ENCODE assay signal across 8 cellular contexts in genomic region chr2:54903736-54904554, GRCh38.
DNase-seq lines count a peak whose midpoint lies in the region; ATAC-seq and TF ChIP-seq lines count a peak whose summit lies in the region.

No MANE protein-coding gene starts in this region.

- no peak overlapping the region for H3K4me3 ChIP-seq in CD8-positive, alpha-beta T cell (ENCODE audit: low read depth, low read length)

- H3K9me3 ChIP-seq in CD8-positive, alpha-beta T cell (ENCODE audit: low read length): no peaks in the 10 kb centered on the region

- CTCF ChIA-PET in CD8-positive, alpha-beta T cell (lab: Charles Lee): interaction anchor here (1.0 kb wide), 2 partner anchors 264 to 271 kb away, joined by 3 to 5 read pairs; no protein-coding TSS in a partner anchor

- no peaks in the 10 kb centered on the region for H3K36me3 Mint-ChIP-seq in CD8-positive, alpha-beta T cell

- peak; percentile 80 for ATAC-seq in CD8-positive, alpha-beta T cell
- ATAC-seq in HG03175 (IDR thresholded peaks at IDR 0.05; ENCODE audit: unreplicated experiment): no peak

- no peak overlapping the region for H3K27ac Mint-ChIP-seq in CD8-positive, alpha-beta T cell

- no peak overlapping the region for H3K27ac ChIP-seq in CD8-positive, alpha-beta T cell (ENCODE audit: low read depth, low read length)

- POLR2A ChIA-PET in CD8-positive, alpha-beta T cell (lab: Charles Lee): no interaction called here

- H3K9me3 Mint-ChIP-seq in CD8-positive, alpha-beta T cell: no peaks in the 10 kb centered on the region

- no peak overlapping the region for H3K4me3 Mint-ChIP-seq in CD8-positive, alpha-beta T cell

- H3K4me1 ChIP-seq in CD8-positive, alpha-beta T cell (ENCODE audit: insufficient read depth, low read length): no peaks in the 10 kb centered on the region

- H3K27me3 ChIP-seq in CD8-positive, alpha-beta T cell (ENCODE audit: insufficient read depth, low read length): no peaks in the 10 kb centered on the region

- TF ChIP-seq CTCF in CD8-positive, alpha-beta T cell (IDR thresholded peaks at IDR 0.05): no peak

- no peaks in the 10 kb centered on the region for H3K27me3 Mint-ChIP-seq in CD8-positive, alpha-beta T cell (ENCODE audit: low read depth)

- H3K36me3 ChIP-seq in CD8-positive, alpha-beta T cell (ENCODE audit: insufficient read depth, low read length): no peaks in the 10 kb centered on the region

- intact Hi-C loops in CD8-positive, alpha-beta T cell (cut with DNase I, micrococcal nuclease): loop anchor here in 1 of 2 experiments (5.0 to 10.0 kb wide), 2 partner anchors 108 to 531 kb away; no protein-coding TSS in a partner anchor

- peaks cover 4% of the 10 kb centered on the region for H3K4me1 Mint-ChIP-seq in CD8-positive, alpha-beta T cell (ENCODE audit: low read depth)

- peak in 5 of 7 experiments; percentile 14 to 58 (median 45) for DNase-seq in CD8-positive, alpha-beta T cell
- DNase-seq in NCI-H460 (ENCODE audit: extremely low read depth, low read depth) (peak; percentile 85), fibroblast of peridontal ligament (ENCODE audit: extremely low read depth) (peak; percentile 98), NCI-H774 (lab: John Stamatoyannopoulos, UW) (no peak), NCI-H187 (lab: John Stamatoyannopoulos, UW) (no peak)
- DNase-seq in activated CD8-positive, alpha-beta memory T cell treated with anti-CD3 and anti-CD28 coated beads, Interleukin-2, amount 50 U/mL, for 24 hours (ENCODE audit: extremely low read depth): peak; percentile 14
- peak in 3 of 4 experiments; percentile 29 to 52 (median 30) for DNase-seq in stimulated activated CD4-positive, alpha-beta T cell treated with anti-CD3 and anti-CD28 coated beads, Interleukin-1b, Interleukin-23, amount 100 ng/mL, for 24 hours (ENCODE audit: low read depth in 4 of 4, low spot score in 1 of 4)

Comparison
In these comparisons a context has a peak if more than half of its experiments do, and no peak if none do; other contexts are left out.
1. DNase-seq: peak in CD8-positive, alpha-beta T cell (5 of 7), NCI-H460 (single experiment), activated CD8-positive, alpha-beta memory T cell treated with anti-CD3 and anti-CD28 coated beads, Interleukin-2, amount 50 U/mL, for 24 hours (single experiment), fibroblast of peridontal ligament (single experiment) and stimulated activated CD4-positive, alpha-beta T cell treated with anti-CD3 and anti-CD28 coated beads, Interleukin-1b, Interleukin-23, amount 100 ng/mL, for 24 hours (3 of 4); none in NCI-H774 (single experiment) and NCI-H187 (0 of 2).